Comparison of ENCODE assay signal across 1 cellular context in genomic region chr16:16120382-16121184, GRCh38.
TF ChIP-seq lines count a peak whose summit lies in the region.

No MANE protein-coding gene starts in this region.

TF ChIP-seq in K562, 482 proteins besides CTCF, POLR2A, EP300 and RAD21 (continued from another document and continues in another):
- peak in 1 of 2 experiments; percentile 55 for TF ChIP-seq NCOA2 (IDR thresholded peaks at IDR 0.05; ENCODE audit: partially characterized antibody in 2 of 2)
- peak; percentile 49; the same call in 1 of the 2 replicates for TF ChIP-seq PBX2 (CRISPR knock-in tag; IDR thresholded peaks at IDR 0.05; ENCODE audit: low read depth)
- TF ChIP-seq PBX2 (tag; conservative IDR thresholded peaks at IDR 0.05; ENCODE audit: low read depth), result peak; percentile 87
- no peak for TF ChIP-seq TOE1 (IDR thresholded peaks at IDR 0.05; ENCODE audit: borderline replicate concordance)
- TF ChIP-seq TOE1 (CRISPR knock-in tag; IDR thresholded peaks at IDR 0.05; ENCODE audit: borderline replicate concordance, low read depth), result no peak
- no peak for TF ChIP-seq SAFB (IDR thresholded peaks at IDR 0.05; ENCODE audit: borderline replicate concordance, low read depth, low read length)
- no peak for TF ChIP-seq KLF13 (tag; IDR thresholded peaks at IDR 0.05; ENCODE audit: borderline replicate concordance, low read depth)
- no peak for TF ChIP-seq HMGN3 (IDR thresholded peaks at IDR 0.05; ENCODE audit: borderline replicate concordance, extremely low read depth, insufficient read length, low read depth, low read length)
- TF ChIP-seq HNRNPL (IDR thresholded peaks at IDR 0.05; ENCODE audit: low read depth, low read length), result no peak
- no peak for TF ChIP-seq MTA1 (IDR thresholded peaks at IDR 0.05; ENCODE audit: borderline replicate concordance)
- TF ChIP-seq CXXC5 (CRISPR knock-in tag; IDR thresholded peaks at IDR 0.05), result peak; percentile 8
- TF ChIP-seq BCL6 (CRISPR knock-in tag; IDR thresholded peaks at IDR 0.05), result no peak
- no peak for TF ChIP-seq SRSF9 (IDR thresholded peaks at IDR 0.05; ENCODE audit: borderline replicate concordance, low read depth, low read length)
- no peak for TF ChIP-seq TRIM25 (IDR thresholded peaks at IDR 0.05; ENCODE audit: borderline replicate concordance)
- TF ChIP-seq NFIX (CRISPR knock-in tag; IDR thresholded peaks at IDR 0.05; ENCODE audit: low read depth), result no peak
- TF ChIP-seq ZNF444 (CRISPR knock-in tag; IDR thresholded peaks at IDR 0.05), result no peak
- TF ChIP-seq ZNF3 (CRISPR knock-in tag; IDR thresholded peaks at IDR 0.05), result no peak
- 0 out of 2 replicates have a peak, but pooled peaks have one; percentile 31 for TF ChIP-seq ZBTB26 (CRISPR knock-in tag; IDR thresholded peaks at IDR 0.05)
- peak; percentile 75 for TF ChIP-seq FOXM1 (IDR thresholded peaks at IDR 0.05; ENCODE audit: low read depth)
- TF ChIP-seq FOXM1 (CRISPR knock-in tag; IDR thresholded peaks at IDR 0.05; ENCODE audit: low read depth), result no peak
- no peak for TF ChIP-seq DLX4 (CRISPR knock-in tag; IDR thresholded peaks at IDR 0.05)
- TF ChIP-seq SOX6 (IDR thresholded peaks at IDR 0.05), result peak; percentile 88
- TF ChIP-seq HDAC6 (IDR thresholded peaks at IDR 0.05; ENCODE audit: low read depth, low read length), result no peak
- TF ChIP-seq TCFL5 (CRISPR knock-in tag; conservative IDR thresholded peaks at IDR 0.05), result no peak
- no peak for TF ChIP-seq RFX5 (IDR thresholded peaks at IDR 0.05; ENCODE audit: low read depth, low read length)
- TF ChIP-seq ZNF23 (CRISPR knock-in tag; IDR thresholded peaks at IDR 0.05), result no peak
- no peak for TF ChIP-seq SMAD3 (CRISPR knock-in tag; conservative IDR thresholded peaks at IDR 0.05)
- TF ChIP-seq ZNF174 (CRISPR knock-in tag; IDR thresholded peaks at IDR 0.05), result no peak
- no peak for TF ChIP-seq MGA (IDR thresholded peaks at IDR 0.05)
- no peak for TF ChIP-seq ARID3B (CRISPR knock-in tag; IDR thresholded peaks at IDR 0.05; ENCODE audit: borderline replicate concordance)
- TF ChIP-seq ZNF217 (CRISPR knock-in tag; IDR thresholded peaks at IDR 0.05), result no peak
